In the genomic region with DNA sequence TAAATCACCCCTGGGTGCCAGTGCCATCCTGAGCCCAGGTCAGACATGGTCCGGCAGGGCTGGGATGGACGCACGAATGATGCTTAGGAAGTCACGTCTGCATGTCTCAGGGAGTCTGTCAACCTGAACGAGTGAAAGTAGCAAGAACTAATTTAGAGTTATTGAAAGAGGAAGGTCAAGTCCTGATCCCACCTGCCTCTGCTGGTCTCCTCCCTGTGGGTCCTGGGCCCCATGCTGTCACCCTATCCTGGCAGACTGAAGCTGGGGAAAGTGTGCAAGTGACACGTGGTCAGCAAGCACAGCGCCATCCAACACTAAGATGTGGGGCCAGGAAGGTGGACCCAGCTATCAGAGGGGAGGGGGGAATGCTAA, we compare ENCODE assay signal across 13 cellular contexts. TPM values are rescaled to one million over a fixed set of nuclear protein-coding genes. Genes with fewer than 3 reads are reported as not detected.
DNase-seq lines count a peak whose midpoint lies in the region; ATAC-seq and TF ChIP-seq lines count a peak whose summit lies in the region.
"Had no signal": no experiment of that assay in that cellular context is flagged by ENCODE, and none has a peak within 500 bp of the region (broad histone marks: within the 10 kb centered on the region; RNA-seq: fewer than 3 reads in every experiment).

No MANE protein-coding gene starts in this region.

- peaks cover 15% of the 10 kb centered on the region for H3K4me1 Mint-ChIP-seq in GM23338

- no peaks in the 10 kb centered on the region for H3K36me3 ChIP-seq in GM06990 (ENCODE audit: control insufficient read depth, insufficient read depth, low read length)
- no peaks in the 10 kb centered on the region for H3K36me3 ChIP-seq in GM23338 (ENCODE audit: insufficient read depth)
- no peaks in the 10 kb centered on the region for H3K36me3 ChIP-seq in vagina
- H3K36me3 ChIP-seq: neural progenitor cell had no signal

- no peaks in the 10 kb centered on the region for H3K9me2 ChIP-seq in GM23338 (ENCODE audit: insufficient read depth)

- TF ChIP-seq CTCF in GM06990 (IDR thresholded peaks at IDR 0.05; ENCODE audit: insufficient read depth, low read length, poor library complexity, severe bottlenecking) (no peak), GM23338 (conservative IDR thresholded peaks at IDR 0.05; ENCODE audit: low read depth in 2 of 2) (no peak), vagina (IDR thresholded peaks at IDR 0.05) (no peak)

- no peak overlapping the region for H3K4me2 ChIP-seq in GM23338
- H3K4me2 ChIP-seq: neural progenitor cell had no signal

- ATAC-seq in GM19035 (IDR thresholded peaks at IDR 0.05; ENCODE audit: unreplicated experiment) (peak; percentile 40), HG02610 (IDR thresholded peaks at IDR 0.05; ENCODE audit: unreplicated experiment) (peak; percentile 42), HG03469 (IDR thresholded peaks at IDR 0.05; ENCODE audit: unreplicated experiment) (peak; percentile 49), GM23338 (no peak)
- ATAC-seq: PC-3 had no signal

- no peaks in the 10 kb centered on the region for H3K79me2 ChIP-seq in GM23338 (replicated peaks; ENCODE audit: insufficient read depth)

- H3K4me3 ChIP-seq in GM06990 (replicated peaks; ENCODE audit: low read depth, low read length) (peak overlapping the region; percentile 57), GM23338 (no peak overlapping the region), vagina (no peak overlapping the region)
- H3K4me3 ChIP-seq: neural progenitor cell had no signal

- no peak for TF ChIP-seq POLR2A in vagina (IDR thresholded peaks at IDR 0.05)

- no peaks in the 10 kb centered on the region for H3K36me3 Mint-ChIP-seq in GM23338 (ENCODE audit: low read depth)
- H3K36me3 Mint-ChIP-seq: neural progenitor cell had no signal

- no peak overlapping the region for H2AFZ ChIP-seq in GM23338
- H2AFZ ChIP-seq: neural progenitor cell had no signal

- H3K4me1 ChIP-seq in GM23338 (ENCODE audit: insufficient read depth) (peaks cover 6% of the 10 kb centered on the region; the same call in 1 of the 2 replicates), vagina (peaks cover 8% of the 10 kb centered on the region)

- H3K27ac Mint-ChIP-seq in GM23338: no peak overlapping the region
- H3K27ac Mint-ChIP-seq: neural progenitor cell; T-helper 2 cell treated with Interferon-gamma antibody and Interleukin-4, amounts not matched to agents 5 μg/mL and 100 μg/mL, for 36 hours had no signal

- H4K20me1 ChIP-seq in GM23338 (replicated peaks; ENCODE audit: insufficient read depth): no peaks in the 10 kb centered on the region

- intact Hi-C loops in vagina (cut with DNase I): no loop called here

- DNase-seq in GM06990 (ENCODE audit: extremely low read depth, insufficient read length): no peak
- no peak for DNase-seq in retina
- DNase-seq in GM23338 (ENCODE audit: low spot score): no peak
- no peak for DNase-seq in activated CD4-positive, CD25-positive, alpha-beta regulatory T cell (lab: John Stamatoyannopoulos, UW)
- DNase-seq in vagina (ENCODE audit: extremely low spot score in 2 of 2): no peak
- DNase-seq: NCI-H1930, PC-3 had no signal

- H3K27me3 ChIP-seq in GM06990 (replicated peaks; ENCODE audit: control insufficient read depth, insufficient read depth, low read length): no peaks in the 10 kb centered on the region
- peaks cover 27% of the 10 kb centered on the region for H3K27me3 ChIP-seq in GM23338 (ENCODE audit: insufficient read depth)
- H3K27me3 ChIP-seq in vagina: no peaks in the 10 kb centered on the region

- no peak overlapping the region for H3K4me3 Mint-ChIP-seq in GM23338
- H3K4me3 Mint-ChIP-seq: neural progenitor cell; T-helper 2 cell treated with Interferon-gamma antibody and Interleukin-4, amounts not matched to agents 5 μg/mL and 100 μg/mL, for 36 hours had no signal

- H3K9me3 Mint-ChIP-seq in GM23338: peaks cover 3% of the 10 kb centered on the region; the same call in 1 of the 3 replicates
- H3K9me3 Mint-ChIP-seq: T-helper 2 cell treated with Interferon-gamma antibody and Interleukin-4, amounts not matched to agents 5 μg/mL and 100 μg/mL, for 36 hours had no signal

- no peaks in the 10 kb centered on the region for H3K9me3 ChIP-seq in vagina

- H3K27ac ChIP-seq in GM23338 (ENCODE audit: low read depth) (no peak overlapping the region), vagina (no peak overlapping the region)
- H3K27ac ChIP-seq: neural progenitor cell had no signal

- no peaks in the 10 kb centered on the region for H3F3A ChIP-seq in GM23338 (replicated peaks; ENCODE audit: low read depth)

- peaks cover 25% of the 10 kb centered on the region for H3K27me3 Mint-ChIP-seq in GM23338 (ENCODE audit: insufficient read depth, low read depth, poor library complexity)

TF ChIP-seq in GM23338, 12 proteins besides CTCF, POLR2A, EP300 and RAD21:
- TF ChIP-seq JUNB (IDR thresholded peaks at IDR 0.05; ENCODE audit: unreplicated experiment): no peak

RNA-seq across cellular contexts. Expression of gene GRID1, which starts 26.1 kb away (rescaled TPM):
- 0.14 and 0.82 TPM in 2 replicates for total RNA-seq in GM23338 (2014; rRNA removed; shearing (Covaris generic))
- polyA plus RNA-seq in GM23338 (2016; fragmentation: Nextera tagmentation; extraction: Ambion mirVana): 0.09 and 0.15 TPM in 2 replicates
- 7.1 TPM for total RNA-seq in vagina
- total RNA-seq: activated CD8-positive, alpha-beta memory T cell treated with anti-CD3 and anti-CD28 coated beads for 36 hours; PC-3 had no signal
